20 cellular contexts compared by ENCODE assay signal in the genomic region with DNA sequence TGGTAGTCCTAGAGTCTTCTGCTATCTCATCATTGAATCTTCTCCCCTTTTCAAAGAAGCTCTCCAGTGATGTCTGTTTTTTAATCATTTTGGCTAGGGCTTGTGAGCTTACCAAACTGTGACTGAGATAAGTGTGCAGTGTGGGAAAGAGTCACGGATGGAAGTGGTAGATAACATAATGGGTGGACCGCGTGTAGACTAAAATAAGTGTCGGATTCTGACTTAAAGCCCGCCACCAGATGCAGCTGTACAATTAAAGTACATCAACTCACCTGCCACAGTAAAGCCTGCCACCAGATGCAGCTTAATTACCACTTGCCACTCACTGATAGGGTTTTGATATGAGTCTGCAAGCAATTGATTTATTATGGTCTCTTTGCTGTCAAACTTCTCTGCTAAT.
"Had no signal": no experiment of that assay in that cellular context is flagged by ENCODE, and none has a peak within 500 bp of the region (broad histone marks: within the 10 kb centered on the region; RNA-seq: fewer than 3 reads in every experiment).

No MANE protein-coding gene starts in this region.

- H3K27me3 Mint-ChIP-seq: stimulated activated naive B cell treated with anti-CD40 and anti-IgM and Interleukin-4, amounts not matched to agents 10 μg/mL and 1 μg/mL and 100 μg/mL, for 72 hours; stimulated activated naive CD8-positive, alpha-beta T cell treated with anti-CD3 and anti-CD28 coated beads, Interleukin-15, amount 100 ng/mL, for 72 hours had no signal

- H3K4me3 ChIP-seq: heart left ventricle, testis, tibial nerve, upper lobe of right lung had no signal

- H3K36me3 ChIP-seq: heart left ventricle, tibial nerve, upper lobe of right lung had no signal

- H3K4me1 ChIP-seq: heart left ventricle, testis, tibial nerve, upper lobe of right lung had no signal

- H3K27me3 ChIP-seq: heart left ventricle, testis, tibial nerve, upper lobe of right lung had no signal

- DNase-seq: cortex of kidney; effector memory CD4-positive, alpha-beta T cell; heart left ventricle; hippocampal formation; left colon; left ventricle myocardium superior; natural killer cell; posterior cingulate gyrus; stimulated activated CD4-positive, alpha-beta T cell treated with anti-CD3 and anti-CD28 coated beads, Interleukin-2, amount 100 ng/mL, for 24 hours; stimulated activated CD4-positive, alpha-beta T cell treated with anti-CD3 and anti-CD28 coated beads, Interleukin-4, amount 100 ng/mL, for 4 hours; stimulated activated naive B cell treated with anti-CD40 and anti-IgM and Interleukin-4, amounts not matched to agents 10 μg/mL and 1 μg/mL and 100 μg/mL, for 72 hours; stimulated activated naive CD8-positive, alpha-beta T cell treated with anti-CD3 and anti-CD28 coated beads, Interleukin-15, amount 100 ng/mL, for 72 hours; testis; upper lobe of right lung had no signal

- ATAC-seq: esophagus mucosa; heart left ventricle; left colon; left ventricle myocardium superior; natural killer cell; sciatic nerve; stimulated activated naive B cell treated with anti-CD40 and anti-IgM and Interleukin-4, amounts not matched to agents 10 μg/mL and 1 μg/mL and 100 μg/mL, for 72 hours; stimulated activated naive CD8-positive, alpha-beta T cell treated with anti-CD3 and anti-CD28 coated beads, Interleukin-15, amount 100 ng/mL, for 72 hours; upper lobe of right lung had no signal

- H3K9me3 Mint-ChIP-seq: neural crest cell had no signal

- H3K4me1 Mint-ChIP-seq: natural killer cell; neural crest cell; stimulated activated naive B cell treated with anti-CD40 and anti-IgM and Interleukin-4, amounts not matched to agents 10 μg/mL and 1 μg/mL and 100 μg/mL, for 72 hours; stimulated activated naive CD8-positive, alpha-beta T cell treated with anti-CD3 and anti-CD28 coated beads, Interleukin-15, amount 100 ng/mL, for 72 hours had no signal

- H3K36me3 Mint-ChIP-seq: stimulated activated naive B cell treated with anti-CD40 and anti-IgM and Interleukin-4, amounts not matched to agents 10 μg/mL and 1 μg/mL and 100 μg/mL, for 72 hours had no signal

- H3K4me3 Mint-ChIP-seq: natural killer cell; neural crest cell; stimulated activated naive B cell treated with anti-CD40 and anti-IgM and Interleukin-4, amounts not matched to agents 10 μg/mL and 1 μg/mL and 100 μg/mL, for 72 hours; stimulated activated naive CD8-positive, alpha-beta T cell treated with anti-CD3 and anti-CD28 coated beads, Interleukin-15, amount 100 ng/mL, for 72 hours had no signal

- H3K9me3 ChIP-seq: testis, tibial nerve, upper lobe of right lung had no signal

- FAIRE-seq: endometrium, frontal cortex had no signal

- H3K27ac Mint-ChIP-seq: natural killer cell; stimulated activated naive B cell treated with anti-CD40 and anti-IgM and Interleukin-4, amounts not matched to agents 10 μg/mL and 1 μg/mL and 100 μg/mL, for 72 hours; stimulated activated naive CD8-positive, alpha-beta T cell treated with anti-CD3 and anti-CD28 coated beads, Interleukin-15, amount 100 ng/mL, for 72 hours had no signal

- H3K27ac ChIP-seq: heart left ventricle, testis, tibial nerve, upper lobe of right lung had no signal
